8 cellular contexts compared by ENCODE assay signal in the genomic region with DNA sequence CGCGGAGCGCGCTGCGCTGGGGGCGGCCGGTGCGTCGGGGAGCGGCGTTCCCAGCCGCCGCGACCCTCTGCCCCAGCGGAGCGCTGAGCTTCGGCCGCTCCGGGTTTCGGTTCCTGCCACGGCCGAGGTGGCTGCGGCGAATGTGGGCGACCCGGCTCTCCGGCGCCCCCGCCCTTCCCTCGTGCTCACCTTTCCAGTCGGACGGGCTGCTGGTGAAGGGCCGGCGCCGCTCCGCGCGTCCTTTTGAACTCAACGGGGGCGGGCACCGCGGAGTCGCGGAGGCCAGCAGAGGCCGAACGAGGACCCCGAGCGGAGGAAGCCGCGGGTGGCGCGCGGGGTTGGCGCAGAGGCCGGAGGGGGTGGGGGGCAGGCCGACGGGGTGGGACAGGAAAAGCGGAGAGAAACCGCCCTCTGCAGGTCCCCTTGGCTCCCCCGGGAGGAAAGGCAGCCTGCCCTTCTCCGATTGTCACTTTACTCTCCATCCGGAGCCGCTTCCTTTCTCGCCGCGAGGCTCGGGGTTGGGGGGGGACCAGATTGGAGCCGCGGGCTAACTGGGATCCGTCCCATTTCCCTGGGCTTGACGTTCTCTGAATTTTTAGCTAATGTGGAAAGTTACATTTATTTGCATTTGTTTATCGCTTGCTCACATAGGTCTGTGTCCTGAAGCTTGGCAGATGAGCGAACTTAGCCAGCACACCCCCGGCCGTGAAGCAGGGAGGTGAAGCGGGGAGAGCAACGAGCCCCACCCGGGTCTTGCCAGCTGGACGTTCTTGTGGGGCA. TPM values are rescaled to one million over a fixed set of nuclear protein-coding genes. Genes with fewer than 3 reads are reported as not detected.
A peak's percentile ranks its signal among the peaks of the same experiment; 100 is the strongest.
DNase-seq lines count a peak whose midpoint lies in the region; ATAC-seq, FAIRE-seq and TF ChIP-seq lines count a peak whose summit lies in the region.

A gene with protein sequence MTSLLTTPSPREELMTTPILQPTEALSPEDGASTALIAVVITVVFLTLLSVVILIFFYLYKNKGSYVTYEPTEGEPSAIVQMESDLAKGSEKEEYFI (minus strand): TSS at position 349 of the 780 bp plus-strand sequence. CDS start 1,137 bp downstream, outside the sequence.

- TF ChIP-seq CTCF in A673 (conservative IDR thresholded peaks at IDR 0.05; ENCODE audit: low read depth, low read length) (0 out of 2 replicates have a peak, but pooled peaks have one; percentile 13), OCI-LY3 (IDR thresholded peaks at IDR 0.05; ENCODE audit: low read depth, low read length) (no peak; the same call in none of the 2 replicates), omental fat pad (IDR thresholded peaks at IDR 0.05) (no peak)

- H3K9ac ChIP-seq in OCI-LY3 (ENCODE audit: low read length), result peak within 1 kb of the TSS; percentile 79

- peak within 1 kb of the TSS; percentile 88 for H2AFZ ChIP-seq in OCI-LY3 (ENCODE audit: low read depth, low read length)

- H3K4me2 ChIP-seq in OCI-LY3 (ENCODE audit: low read length), result peak within 1 kb of the TSS; percentile 99

- no peaks in the 10 kb centered on the region for H3K36me3 ChIP-seq in A673 (ENCODE audit: insufficient read depth, low read length, poor library complexity, severe bottlenecking)
- no peaks in the 10 kb centered on the region for H3K36me3 ChIP-seq in OCI-LY3 (replicated peaks; ENCODE audit: low read depth, low read length)

- intact Hi-C loops in A673 (cut with micrococcal nuclease; ENCODE audit: unreplicated experiment), result no loop called here

- CTCF ChIA-PET in A673 (lab: Charles Lee), result interaction anchor here (0.6 kb wide), 1 partner anchor 445 kb away, joined by 3 read pairs; no protein-coding TSS in a partner anchor

- peak; percentile 70 for DNase-seq in A673 (ENCODE audit: low spot score)
- peak; percentile 49 for DNase-seq in activated gamma-delta T cell (lab: John Stamatoyannopoulos, UW)
- DNase-seq in frontal cortex (ENCODE audit: low spot score in 2 of 2), result peak; percentile 42 to 46
- DNase-seq in omental fat pad (ENCODE audit: low spot score), result no peak
- no peak for DNase-seq in NCI-H1436 treated with DMSO at 0.1 percent for 48 hours (lab: John Stamatoyannopoulos, UW)

- H3K4me1 ChIP-seq in A673 (ENCODE audit: insufficient read depth, low read length, poor library complexity, severe bottlenecking) (peaks cover 19% of the 10 kb centered on the region), OCI-LY3 (ENCODE audit: low read length) (peaks cover 5% of the 10 kb centered on the region; the same call in 1 of the 2 replicates)

- peak; percentile 61 for ATAC-seq in GM18868 (IDR thresholded peaks at IDR 0.05; ENCODE audit: unreplicated experiment)
- peak; percentile 58 for ATAC-seq in HG03135 (IDR thresholded peaks at IDR 0.05; ENCODE audit: unreplicated experiment)
- peak; percentile 63 for ATAC-seq in omental fat pad (ENCODE audit: low FRiP score)

- H3K4me3 ChIP-seq in A673 (ENCODE audit: low read depth, low read length, poor library complexity, severe bottlenecking) (peak within 1 kb of the TSS; percentile 94), OCI-LY3 (ENCODE audit: low read length) (peak within 1 kb of the TSS; percentile 94)

- H3K27ac ChIP-seq in A673 (ENCODE audit: low read depth, low read length, poor library complexity, severe bottlenecking), result peak within 1 kb of the TSS; percentile 82
- H3K27ac ChIP-seq in OCI-LY3 (ENCODE audit: low read length), result no peak within 1 kb of the TSS

- no TSS peak for BruUV-seq in A673 (replicated peaks; lab: Mats Ljungman, UMichigan)

- no peaks in the 10 kb centered on the region for H3K27me3 ChIP-seq in A673 (replicated peaks; ENCODE audit: insufficient read depth, low read depth, low read length, poor library complexity)
- peaks cover 7% of the 10 kb centered on the region for H3K27me3 ChIP-seq in OCI-LY3 (ENCODE audit: low read depth, low read length)

- no peaks in the 10 kb centered on the region for H3K79me2 ChIP-seq in OCI-LY3 (ENCODE audit: low read length)

- H4K20me1 ChIP-seq in OCI-LY3 (ENCODE audit: insufficient read depth, low read length), result no peaks in the 10 kb centered on the region

- FAIRE-seq in frontal cortex (lab: Jason Lieb, UNC), result no peak

- H3K9me3 ChIP-seq in A673 (ENCODE audit: low read depth, low read length, poor library complexity, severe bottlenecking) (no peaks in the 10 kb centered on the region), OCI-LY3 (ENCODE audit: insufficient read depth, low read length) (no peaks in the 10 kb centered on the region)

- POLR2A ChIA-PET in A673 (lab: Charles Lee; ENCODE audit: low non-redundant PET), result no interaction called here

RNA-seq across cellular contexts. Expression of the gene that starts here (rescaled TPM):
- total RNA-seq in A673 (2021), result 25.2 and 26.5 TPM in 2 replicates
- 0.82 TPM for total RNA-seq in frontal cortex
- total RNA-seq in omental fat pad, result 10 to 100 TPM in 2 of 4 donors, 1 to 10 TPM in 2; 3.8 to 12.0 (median 7.0) TPM

Comparison
In these comparisons a context has a peak if more than half of its experiments do, and no peak if none do; other contexts are left out.
1. Peak in DNase-seq in frontal cortex; RNA of the gene not detected or under 1 TPM.
2. DNase-seq: peak in A673 (single experiment) and activated gamma-delta T cell (single experiment); none in omental fat pad (single experiment) and NCI-H1436 treated with DMSO at 0.1 percent for 48 hours (single experiment).
3. Peak in every context shown above with its lines, with median percentiles within 50 percentile points of each other: ATAC-seq.